In the genomic region with DNA sequence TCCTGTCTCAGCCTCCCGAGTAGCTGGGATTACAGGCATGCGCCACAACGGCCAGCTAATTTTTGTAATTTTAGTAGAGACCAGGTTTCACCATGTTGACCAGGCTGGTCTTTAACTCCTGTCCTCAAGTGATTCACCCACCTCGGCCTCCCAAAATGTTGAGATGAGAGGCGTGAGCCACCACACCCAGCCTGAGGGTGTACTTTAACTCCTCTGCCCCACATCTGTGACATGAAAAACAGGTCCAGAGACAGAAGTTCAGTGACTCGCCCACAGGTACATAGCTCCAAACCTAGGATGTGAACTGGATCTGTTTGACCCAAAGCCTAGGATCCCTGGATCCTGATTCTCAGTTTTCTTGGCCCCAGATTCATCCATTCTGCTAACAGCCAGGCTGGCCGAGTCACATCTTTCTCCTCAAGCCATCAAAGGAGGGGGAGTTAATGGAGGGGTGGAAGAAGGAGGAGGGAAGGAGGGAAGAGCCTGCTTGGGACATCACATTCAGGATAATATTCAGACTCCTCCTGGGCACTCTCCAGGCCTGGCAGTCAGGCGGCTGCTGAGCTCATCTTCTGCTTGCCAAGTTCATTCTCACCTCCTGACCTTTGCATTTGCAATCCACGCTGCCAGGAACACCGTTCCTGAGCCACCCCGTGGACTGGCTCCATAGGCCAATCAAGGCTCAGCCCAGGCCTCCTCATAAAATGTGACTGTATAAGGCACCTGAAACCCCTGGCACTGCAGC, we compare ENCODE assay signal across 10 cellular contexts. TPM values are rescaled to one million over a fixed set of nuclear protein-coding genes. Genes with fewer than 3 reads are reported as not detected.
DNase-seq lines count a peak whose midpoint lies in the region; ATAC-seq and TF ChIP-seq lines count a peak whose summit lies in the region.
"Had no signal": no experiment of that assay in that cellular context is flagged by ENCODE, and none has a peak within 500 bp of the region (broad histone marks: within the 10 kb centered on the region; RNA-seq: fewer than 3 reads in every experiment).

No MANE protein-coding gene starts in this region.

- no peak for ATAC-seq in lung (ENCODE audit: insufficient read depth, low FRiP score)
- ATAC-seq in GM21717 (IDR thresholded peaks at IDR 0.05; ENCODE audit: unreplicated experiment) = no peak
- no peak for ATAC-seq in GM21390 (IDR thresholded peaks at IDR 0.05; ENCODE audit: unreplicated experiment)
- no peak for ATAC-seq in HG03196 (IDR thresholded peaks at IDR 0.05; ENCODE audit: unreplicated experiment)

- peak; percentile 40 for DNase-seq in NCI-H446 treated with DMSO at 0.1 percent for 48 hours (lab: John Stamatoyannopoulos, UW)
- DNase-seq in dermis microvascular lymphatic vessel endothelial cell (ENCODE audit: low read depth in 2 of 2) = peak; percentile 85 to 92
- peak; percentile 49 for DNase-seq in lung (ENCODE audit: low spot score)
- DNase-seq in tibial artery = peak; percentile 87 to 94
- DNase-seq in WERI-Rb-1 = no peak
- DNase-seq: NCI-H2171; stimulated activated CD4-positive, alpha-beta T cell treated with anti-CD3 and anti-CD28 coated beads, Interleukin-4, amount 100 ng/mL, for 4 hours had no signal

- H3K27ac ChIP-seq in lung (ENCODE audit: low read depth in 1 of 2, low read length in 1 of 2) = peak overlapping the region; percentile 65 to 91
- H3K27ac ChIP-seq in tibial artery = peak overlapping the region; percentile 68 to 80
- no peak overlapping the region for H3K27ac ChIP-seq in WERI-Rb-1

- H3K4me1 ChIP-seq in lung (ENCODE audit: control insufficient read depth in 2 of 2, insufficient read depth in 2 of 2, low read length in 2 of 2) (peaks cover 0 to 4% of the 10 kb centered on the region in 2 donors), tibial artery (peaks cover 0 to 65% (median 41%) of the 10 kb centered on the region in 4 donors)

- TF ChIP-seq CTCF in lung (IDR thresholded peaks at IDR 0.05; ENCODE audit: control extremely low read depth, extremely low read depth) (no peak), tibial artery (IDR thresholded peaks at IDR 0.05) (no peak), WERI-Rb-1 (IDR thresholded peaks at IDR 0.05; ENCODE audit: low read depth, low read length) (no peak)

- no peak overlapping the region for H3K4me3 ChIP-seq in lung
- H3K4me3 ChIP-seq in tibial artery = no peak overlapping the region
- H3K4me3 ChIP-seq in WERI-Rb-1 (ENCODE audit: low read depth, low read length) = no peak overlapping the region

- H3K36me3 ChIP-seq in lung (ENCODE audit: control insufficient read depth in 2 of 2, insufficient read depth in 2 of 2, low read length in 2 of 2) (no peaks in the 10 kb centered on the region), tibial artery (no peaks in the 10 kb centered on the region), WERI-Rb-1 (peaks cover 46% of the 10 kb centered on the region)

- intact Hi-C loops in tibial artery (cut with DNase I; ENCODE audit: low total_unique reads) = no loop called here

- H3K27me3 ChIP-seq in lung (ENCODE audit: control insufficient read depth, insufficient read depth) (no peaks in the 10 kb centered on the region), tibial artery (no peaks in the 10 kb centered on the region), WERI-Rb-1 (ENCODE audit: insufficient read depth, low read depth, severe bottlenecking) (no peaks in the 10 kb centered on the region)

- no peaks in the 10 kb centered on the region for H3K9me3 ChIP-seq in lung (ENCODE audit: control insufficient read depth in 2 of 2, insufficient read depth in 1 of 2, low read length in 1 of 2)
- H3K9me3 ChIP-seq in tibial artery = no peaks in the 10 kb centered on the region
- H3K9me3 ChIP-seq in WERI-Rb-1 (ENCODE audit: severe bottlenecking) = no peaks in the 10 kb centered on the region

- WGBS in lung, 2 donors = 67 to 81% methylated on average over 11 of the region's 11 CpGs

RNA-seq across cellular contexts. Expression of a gene that starts 3.1 kb away (rescaled TPM):
- 31.1 and 80.0 TPM in 2 replicates for total RNA-seq in dermis microvascular lymphatic vessel endothelial cell
- 1 to 10 TPM; 2.5 to 5.3 TPM for total RNA-seq in lung
- polyA plus RNA-seq in lung = 1 to 10 TPM; 1.3 to 6.5 TPM

RNA-seq across cellular contexts. Expression of a gene that starts 44.9 kb away (rescaled TPM):
- total RNA-seq in dermis microvascular lymphatic vessel endothelial cell = 45.6 and 127 TPM in 2 replicates
- total RNA-seq in lung = 100 to 1,000 TPM; 129 to 164 TPM
- 10 to 100 TPM; 90.1 to 96.8 TPM for polyA plus RNA-seq in lung
